Comparison of ENCODE assay signal across 8 cellular contexts in genomic region chr15:26771917-26772587, GRCh38. TPM values are rescaled to one million over a fixed set of nuclear protein-coding genes. Genes with fewer than 3 reads are reported as not detected.
DNase-seq lines count a peak whose midpoint lies in the region; ATAC-seq, FAIRE-seq and TF ChIP-seq lines count a peak whose summit lies in the region.

No MANE protein-coding gene starts in this region.

- ATAC-seq in HG03460 (IDR thresholded peaks at IDR 0.05; ENCODE audit: unreplicated experiment) = no peak
- no peak for ATAC-seq in HG02981 (IDR thresholded peaks at IDR 0.05; ENCODE audit: unreplicated experiment)

- H3K4me2 ChIP-seq in osteoblast (ENCODE audit: insufficient read depth, low read length) = no peak overlapping the region

- DNase-seq in COLO668 (lab: John Stamatoyannopoulos, UW; ENCODE audit: unreplicated experiment) (peak; percentile 69), NCI-H2171 (lab: John Stamatoyannopoulos, UW) (peak; percentile 10), frontal cortex (ENCODE audit: low spot score in 2 of 2) (peak; percentile 31 to 33), osteoblast (ENCODE audit: insufficient read length, low spot score, missing footprints) (peak; percentile 67), HCEC 1CT (no peak)
- DNase-seq in activated CD4-positive, alpha-beta T cell treated with anti-CD3 and anti-CD28 coated beads, Interleukin-2, amount 50 U/mL, for 1 hour = no peak

- H3K79me2 ChIP-seq in osteoblast (ENCODE audit: insufficient read depth, low read length) = no peaks in the 10 kb centered on the region

- H3K4me1 ChIP-seq in osteoblast (ENCODE audit: insufficient read depth, low read length) = no peaks in the 10 kb centered on the region

- no peaks in the 10 kb centered on the region for H3K36me3 ChIP-seq in osteoblast (ENCODE audit: insufficient read depth, low read length)

- no peak for TF ChIP-seq CTCF in osteoblast (IDR thresholded peaks at IDR 0.05; ENCODE audit: extremely low read depth, low read depth, low read length)

- H4K20me1 ChIP-seq in osteoblast (ENCODE audit: insufficient read depth, low read length) = no peaks in the 10 kb centered on the region

- H3K4me3 ChIP-seq in osteoblast (ENCODE audit: insufficient read depth, low read length) = no peak overlapping the region

- peaks cover 10% of the 10 kb centered on the region for H3K27me3 ChIP-seq in osteoblast (ENCODE audit: insufficient read depth, low read length)

- FAIRE-seq in frontal cortex (lab: Jason Lieb, UNC) = no peak

- H3K9me3 ChIP-seq in osteoblast (ENCODE audit: low read depth, low read length) = no peaks in the 10 kb centered on the region

- no peak overlapping the region for H3K27ac ChIP-seq in osteoblast (ENCODE audit: low read depth, low read length)

- no peak overlapping the region for H2AFZ ChIP-seq in osteoblast (ENCODE audit: low read length)

RNA-seq across cellular contexts. Expression of gene GABRB3, which starts 0.8 kb away (rescaled TPM):
- total RNA-seq in frontal cortex (114 TPM), osteoblast (under 0.01 and 1.5 TPM in 2 replicates)

Comparison
In these comparisons a context has a peak if more than half of its experiments do, and no peak if none do; other contexts are left out.
1. DNase-seq: peak in COLO668 (single experiment), NCI-H2171 (single experiment), frontal cortex (2 of 2) and osteoblast (single experiment); none in HCEC 1CT (single experiment) and activated CD4-positive, alpha-beta T cell treated with anti-CD3 and anti-CD28 coated beads, Interleukin-2, amount 50 U/mL, for 1 hour (single experiment).
2. RNA of gene GABRB3, which starts 0.8 kb away (total RNA-seq): 114 TPM in frontal cortex (single experiment); under 0.01 to 1.5 TPM in osteoblast; every median in the first group is over 10 times any median in the second.